9 cellular contexts compared by ENCODE assay signal in genomic region chr15:85545185-85545584, GRCh38.
DNase-seq lines count a peak whose midpoint lies in the region; ATAC-seq and TF ChIP-seq lines count a peak whose summit lies in the region.
"Had no signal": no experiment of that assay in that cellular context is flagged by ENCODE, and none has a peak within 500 bp of the region (broad histone marks: within the 10 kb centered on the region; RNA-seq: fewer than 3 reads in every experiment).

No MANE protein-coding gene starts in this region.

- BruUV-seq in HCT116 (replicated peaks; lab: Mats Ljungman, UMichigan), result TSS peak; percentile 16

- H3K9ac ChIP-seq in HCT116 (ENCODE audit: low read length), result no peak overlapping the region

- TF ChIP-seq POLR2A in HCT116 (IDR thresholded peaks at IDR 0.05; ENCODE audit: borderline replicate concordance, extremely low read depth, insufficient read depth, insufficient read length), result no peak

- H3K9me2 ChIP-seq in HCT116 (ENCODE audit: insufficient read depth) (no peaks in the 10 kb centered on the region), hepatocyte (replicated peaks; ENCODE audit: insufficient read depth) (no peaks in the 10 kb centered on the region)

- H3K79me2 ChIP-seq in HCT116 (ENCODE audit: insufficient read depth, low read length) (no peaks in the 10 kb centered on the region), hepatocyte (peaks cover 20% of the 10 kb centered on the region)

- H2AFZ ChIP-seq in HCT116 (ENCODE audit: low read depth, low read length, poor library complexity, severe bottlenecking) (no peak overlapping the region), hepatocyte (no peak overlapping the region)

- ATAC-seq in HCT116 (no peak), activated B cell treated with CpG ODN at 0.5 μM for 24 hours (ENCODE audit: low read depth) (no peak), GM19324 (IDR thresholded peaks at IDR 0.05; ENCODE audit: low FRiP score, unreplicated experiment) (no peak)
- ATAC-seq: SK-N-SH treated with all-trans-retinoic acid at 6 μM for 48 hours had no signal

- H3K27ac ChIP-seq in HCT116 (ENCODE audit: low read depth, low read length) (no peak overlapping the region), hepatocyte (peak overlapping the region; percentile 6)

- DNase-seq in HCT116 (ENCODE audit: low read depth, low spot score), result no peak
- DNase-seq in activated B cell treated with CpG ODN at 0.5 μM for 24 hours, result no peak
- DNase-seq in hepatocyte (ENCODE audit: low spot score), result no peak
- DNase-seq in stromal cell of bone marrow (ENCODE audit: low read depth), result peak; percentile 36
- DNase-seq in amygdala (lab: John Stamatoyannopoulos, UW), result no peak
- no peak for DNase-seq in cerebellar nuclear complex (lab: John Stamatoyannopoulos, UW)
- no peak for DNase-seq in activated naive CD4-positive, alpha-beta T cell treated with anti-CD3 and anti-CD28 coated beads, Interleukin-2, amount 10 ng/mL, durations not matched to agents 7 days and 5 days

- no peaks in the 10 kb centered on the region for H3K9me3 Mint-ChIP-seq in activated B cell treated with CpG ODN at 0.5 μM for 24 hours
- H3K9me3 Mint-ChIP-seq in activated naive CD4-positive, alpha-beta T cell treated with anti-CD3 and anti-CD28 coated beads, Interleukin-2, amount 10 ng/mL, durations not matched to agents 7 days and 5 days, result no peaks in the 10 kb centered on the region

- H3K4me3 ChIP-seq in HCT116 (replicated peaks in 1 of 2; ENCODE audit: low read depth in 1 of 2, low read length in 2 of 2) (no peak overlapping the region), hepatocyte (no peak overlapping the region)

- H3K4me1 ChIP-seq in HCT116 (ENCODE audit: control insufficient read depth in 1 of 2, insufficient read depth in 2 of 2, low read length in 2 of 2), result no peaks in the 10 kb centered on the region
- H3K4me1 ChIP-seq in hepatocyte (ENCODE audit: insufficient read depth), result peaks cover 36% of the 10 kb centered on the region

- TF ChIP-seq CTCF in HCT116 (IDR thresholded peaks at IDR 0.05 in 2 of 3, conservative IDR thresholded peaks at IDR 0.05 in 1 of 3; ENCODE audit: borderline replicate concordance in 1 of 3, insufficient read depth in 1 of 3, low read depth in 2 of 3, low read length in 2 of 3) (no peak), activated B cell treated with CpG ODN at 0.5 μM for 24 hours (IDR thresholded peaks at IDR 0.05) (no peak), hepatocyte (IDR thresholded peaks at IDR 0.05; ENCODE audit: poor library complexity) (no peak)

- H3K4me1 Mint-ChIP-seq in activated B cell treated with CpG ODN at 0.5 μM for 24 hours, result peaks cover 59% of the 10 kb centered on the region
- peaks cover 65% of the 10 kb centered on the region for H3K4me1 Mint-ChIP-seq in activated naive CD4-positive, alpha-beta T cell treated with anti-CD3 and anti-CD28 coated beads, Interleukin-2, amount 10 ng/mL, durations not matched to agents 7 days and 5 days

- intact Hi-C loops in HCT116 (cut with micrococcal nuclease), result no loop called here
- intact Hi-C loops in activated B cell treated with CpG ODN at 0.5 μM for 24 hours (cut with micrococcal nuclease), result no loop called here

- H4K20me1 ChIP-seq in HCT116 (ENCODE audit: insufficient read depth) (no peaks in the 10 kb centered on the region), hepatocyte (ENCODE audit: insufficient read depth, poor library complexity, severe bottlenecking) (no peaks in the 10 kb centered on the region)

- RAD21 ChIA-PET in HCT116 (lab: Charles Lee; ENCODE audit: low non-redundant PET in 1 of 2, low total read pairs in 2 of 2, uncharacterized antibody in 2 of 2, unreplicated experiment in 2 of 2), result no interaction called here

- no peak for TF ChIP-seq RAD21 in HCT116 (IDR thresholded peaks at IDR 0.05; ENCODE audit: low read depth)

- no peaks in the 10 kb centered on the region for H3K27me3 Mint-ChIP-seq in activated B cell treated with CpG ODN at 0.5 μM for 24 hours
- no peaks in the 10 kb centered on the region for H3K27me3 Mint-ChIP-seq in activated naive CD4-positive, alpha-beta T cell treated with anti-CD3 and anti-CD28 coated beads, Interleukin-2, amount 10 ng/mL, durations not matched to agents 7 days and 5 days

- peaks cover 56% of the 10 kb centered on the region for H3K36me3 Mint-ChIP-seq in activated B cell treated with CpG ODN at 0.5 μM for 24 hours (ENCODE audit: low read depth)
- peaks cover 36% of the 10 kb centered on the region for H3K36me3 Mint-ChIP-seq in activated naive CD4-positive, alpha-beta T cell treated with anti-CD3 and anti-CD28 coated beads, Interleukin-2, amount 10 ng/mL, durations not matched to agents 7 days and 5 days

- H3K27ac Mint-ChIP-seq in activated B cell treated with CpG ODN at 0.5 μM for 24 hours, result peak overlapping the region; percentile 62
- no peak overlapping the region for H3K27ac Mint-ChIP-seq in activated naive CD4-positive, alpha-beta T cell treated with anti-CD3 and anti-CD28 coated beads, Interleukin-2, amount 10 ng/mL, durations not matched to agents 7 days and 5 days

- H3K27me3 ChIP-seq in HCT116 (ENCODE audit: insufficient read depth, low read length) (no peaks in the 10 kb centered on the region), hepatocyte (no peaks in the 10 kb centered on the region)

- POLR2A ChIA-PET in HCT116 (lab: Charles Lee) (no interaction called here), activated B cell treated with CpG ODN at 0.5 μM for 24 hours (lab: Charles Lee) (interaction anchor here (0.8 kb wide), 1 partner anchor 18 kb away, joined by 4 read pairs; no protein-coding TSS in a partner anchor)

- H3K4me2 ChIP-seq in HCT116 (ENCODE audit: low read length) (no peak overlapping the region), hepatocyte (no peak overlapping the region)

- no peak overlapping the region for H3K4me3 Mint-ChIP-seq in activated B cell treated with CpG ODN at 0.5 μM for 24 hours
- no peak overlapping the region for H3K4me3 Mint-ChIP-seq in activated naive CD4-positive, alpha-beta T cell treated with anti-CD3 and anti-CD28 coated beads, Interleukin-2, amount 10 ng/mL, durations not matched to agents 7 days and 5 days

- no peaks in the 10 kb centered on the region for H3K9me3 ChIP-seq in HCT116 (ENCODE audit: control insufficient read depth in 1 of 2, insufficient read depth in 1 of 2, low read depth in 1 of 2, low read length in 2 of 2)
- no peaks in the 10 kb centered on the region for H3K9me3 ChIP-seq in hepatocyte (ENCODE audit: low read depth)

- CTCF ChIA-PET in HCT116 (lab: Charles Lee) (no interaction called here), activated B cell treated with CpG ODN at 0.5 μM for 24 hours (lab: Charles Lee) (interaction anchor here (1.0 kb wide), 1 partner anchor 13 kb away, joined by 3 read pairs; no protein-coding TSS in a partner anchor)
- CTCF ChIA-PET in activated naive CD4-positive, alpha-beta T cell treated with anti-CD3 and anti-CD28 coated beads, Interleukin-2, amount 10 ng/mL, durations not matched to agents 7 days and 5 days (lab: Charles Lee), result interaction anchor here (3.8 kb wide), 1 partner anchor 36 kb away, joined by 26 read pairs; no protein-coding TSS in a partner anchor

- H3K36me3 ChIP-seq in HCT116 (ENCODE audit: control insufficient read depth in 1 of 2, insufficient read depth in 2 of 2, low read length in 2 of 2), result peaks cover 0 to 2% of the 10 kb centered on the region in 2 experiments; a peak in 1 of 4 replicates
- H3K36me3 ChIP-seq in hepatocyte (replicated peaks; ENCODE audit: insufficient read depth, low read depth), result no peaks in the 10 kb centered on the region

- WGBS in hepatocyte (ENCODE audit: low lambda C conversion rate, missing lambda C conversion rate), result 57% methylated on average over 1 of the region's 1 CpG

TF ChIP-seq in HCT116, 20 proteins besides CTCF, POLR2A, EP300 and RAD21:
- TF ChIP-seq SP1 (IDR thresholded peaks at IDR 0.05; ENCODE audit: low read depth) (no peak), ZBTB33 (IDR thresholded peaks at IDR 0.05; ENCODE audit: extremely low read depth, insufficient replicate concordance, low read length) (no peak)
TF ChIP-seq in HCT116: peak in this region for 0.
